1 cellular context compared by ENCODE assay signal in genomic region chr9:99921875-99922710, GRCh38.
TF ChIP-seq lines count a peak whose summit lies in the region.

No MANE protein-coding gene starts in this region.

TF ChIP-seq in K562, 482 proteins besides CTCF, POLR2A, EP300 and RAD21 (continued from another document):
- TF ChIP-seq CUX1 (CRISPR knock-in tag; IDR thresholded peaks at IDR 0.05) (0 out of 2 replicates have a peak, but pooled peaks have one; percentile 27), LARP7 (IDR thresholded peaks at IDR 0.05) (no peak), NCOR1 (IDR thresholded peaks at IDR 0.05) (no peak), CBFA2T3 (IDR thresholded peaks at IDR 0.05) (peak; percentile 27; the same call in 1 of the 2 replicates), NFYB (IDR thresholded peaks at IDR 0.05; ENCODE audit: extremely low read depth, insufficient read length) (no peak), SRF (CRISPR knock-in tag; IDR thresholded peaks at IDR 0.05) (peak in 1 of 2 experiments; percentile 10; a peak in 1 of 4 replicates), MLLT1 (IDR thresholded peaks at IDR 0.05) (no peak), FOXJ2 (tag; IDR thresholded peaks at IDR 0.05) (0 out of 2 replicates have a peak, but pooled peaks have one; percentile 43), SNRNP70 (optimal IDR thresholded peaks at IDR 0.05; ENCODE audit: low read depth, low read length) (no peak), ETV1 (tag; conservative IDR thresholded peaks at IDR 0.05; ENCODE audit: low read depth) (peak; percentile 68), FOXP4 (CRISPR knock-in tag; IDR thresholded peaks at IDR 0.05; ENCODE audit: borderline replicate concordance) (no peak), PKNOX1 (IDR thresholded peaks at IDR 0.05) (peak; percentile 36; the same call in 1 of the 2 replicates), ZNF785 (CRISPR knock-in tag; IDR thresholded peaks at IDR 0.05) (no peak), NUFIP1 (IDR thresholded peaks at IDR 0.05; ENCODE audit: partially characterized antibody) (no peak), MCM5 (IDR thresholded peaks at IDR 0.05; ENCODE audit: low read depth) (no peak), PHF20 (IDR thresholded peaks at IDR 0.05; ENCODE audit: partially characterized antibody) (no peak), IRF9 (tag; IDR thresholded peaks at IDR 0.05) (no peak), CTBP1 (IDR thresholded peaks at IDR 0.05; ENCODE audit: borderline replicate concordance) (peak; percentile 16; the same call in 1 of the 2 replicates)
